Comparison of ENCODE assay signal across 20 cellular contexts in genomic region chr17:32910769-32911168, GRCh38. TPM values are rescaled to one million over a fixed set of nuclear protein-coding genes. Genes with fewer than 3 reads are reported as not detected.
"Had no signal": no experiment of that assay in that cellular context is flagged by ENCODE, and none has a peak within 500 bp of the region (broad histone marks: within the 10 kb centered on the region; RNA-seq: fewer than 3 reads in every experiment).

No MANE protein-coding gene starts in this region.

- H3K4me3 ChIP-seq: heart right ventricle, prostate gland, smooth muscle cell, suprapubic skin, upper lobe of right lung had no signal

- H3K27me3 Mint-ChIP-seq: effector memory CD8-positive, alpha-beta T cell had no signal

- H3K9me3 ChIP-seq: heart right ventricle, prostate gland, suprapubic skin, upper lobe of right lung had no signal

- H3K27ac Mint-ChIP-seq: activated B cell treated with CpG ODN at 0.5 μM for 24 hours; activated CD4-positive, alpha-beta T cell treated with anti-CD3 and anti-CD28 coated beads, Interleukin-2, amount 10 ng/mL, durations not matched to agents 24 days and 14 days; activated naive CD8-positive, alpha-beta T cell treated with anti-CD3 and anti-CD28 coated beads, Interleukin-2, amount 50 U/mL, for 24 hours; activated T-helper 1 cell treated with anti-CD3 and anti-CD28 coated beads, Interleukin-12 subunit alpha, Interleukin-12 subunit beta, Interleukin-2, Interleukin-4 antibody, amounts not matched to agents 30 ng/mL and 10 ng/mL and 1 ng/mL, durations not matched to agents 14 hours and 24 hours and 36 hours; effector memory CD8-positive, alpha-beta T cell; nephron progenitor cell had no signal

- H3K27me3 ChIP-seq: suprapubic skin, upper lobe of right lung had no signal

- H3K27ac ChIP-seq: heart right ventricle, suprapubic skin, upper lobe of right lung had no signal

- H3K9me3 Mint-ChIP-seq: activated B cell treated with CpG ODN at 0.5 μM for 24 hours; activated CD4-positive, alpha-beta T cell treated with anti-CD3 and anti-CD28 coated beads, Interleukin-2, amount 10 ng/mL, durations not matched to agents 24 days and 14 days; activated naive CD8-positive, alpha-beta T cell treated with anti-CD3 and anti-CD28 coated beads, Interleukin-2, amount 50 U/mL, for 24 hours; activated T-helper 1 cell treated with anti-CD3 and anti-CD28 coated beads, Interleukin-12 subunit alpha, Interleukin-12 subunit beta, Interleukin-2, Interleukin-4 antibody, amounts not matched to agents 30 ng/mL and 10 ng/mL and 1 ng/mL, durations not matched to agents 14 hours and 24 hours and 36 hours; effector memory CD8-positive, alpha-beta T cell; nephron progenitor cell had no signal

- H3K4me1 Mint-ChIP-seq: activated B cell treated with CpG ODN at 0.5 μM for 24 hours had no signal

- ATAC-seq: activated naive CD8-positive, alpha-beta T cell treated with anti-CD3 and anti-CD28 coated beads, Interleukin-2, amount 50 U/mL, for 24 hours; stimulated activated naive CD8-positive, alpha-beta T cell treated with anti-CD3 and anti-CD28 coated beads, Interleukin-15, Interleukin-2, amounts not matched to agents 100 U/mL and 50 U/mL, for 24 hours had no signal

- DNase-seq: activated B cell treated with CpG ODN at 0.5 μM for 24 hours; activated CD8-positive, alpha-beta memory T cell treated with anti-CD3 and anti-CD28 coated beads for 24 hours; activated naive CD4-positive, alpha-beta T cell treated with Interleukin-2 at 50 U/mL for 16 hours; activated naive CD8-positive, alpha-beta T cell treated with anti-CD3 and anti-CD28 coated beads, Interleukin-2, amount 50 U/mL, for 24 hours; aorta; dermis blood vessel endothelial cell; effector memory CD8-positive, alpha-beta T cell; heart right ventricle; nephron progenitor cell; right cardiac atrium; stimulated activated CD4-positive, alpha-beta T cell treated with anti-CD3 and anti-CD28 coated beads, Interleukin-4, amount 100 ng/mL, for 4 hours; stimulated activated CD8-positive, alpha-beta memory T cell treated with anti-CD3 and anti-CD28 coated beads, Interleukin-4, amount 100 ng/mL, for 48 hours; stimulated activated naive CD8-positive, alpha-beta T cell treated with anti-CD3 and anti-CD28 coated beads, Interleukin-15, Interleukin-2, amounts not matched to agents 100 U/mL and 50 U/mL, for 24 hours; T-helper 2 cell; upper lobe of right lung had no signal

- H3K4me3 Mint-ChIP-seq: activated B cell treated with CpG ODN at 0.5 μM for 24 hours; activated CD4-positive, alpha-beta T cell treated with anti-CD3 and anti-CD28 coated beads, Interleukin-2, amount 10 ng/mL, durations not matched to agents 24 days and 14 days; activated naive CD8-positive, alpha-beta T cell treated with anti-CD3 and anti-CD28 coated beads, Interleukin-2, amount 50 U/mL, for 24 hours; activated T-helper 1 cell treated with anti-CD3 and anti-CD28 coated beads, Interleukin-12 subunit alpha, Interleukin-12 subunit beta, Interleukin-2, Interleukin-4 antibody, amounts not matched to agents 30 ng/mL and 10 ng/mL and 1 ng/mL, durations not matched to agents 14 hours and 24 hours and 36 hours; effector memory CD8-positive, alpha-beta T cell; nephron progenitor cell had no signal

- H3K4me1 ChIP-seq: prostate gland had no signal

- H3K36me3 ChIP-seq: heart right ventricle, prostate gland, suprapubic skin, upper lobe of right lung had no signal

RNA-seq across cellular contexts. Expression of gene TMEM98, which starts 17.2 kb away (rescaled TPM):
- total RNA-seq: activated B cell treated with CpG ODN at 0.5 μM for 24 hours had no signal
